In genomic region chr16:85675528-85675927, GRCh38 we compare ENCODE assay signal across 9 cellular contexts. TPM values are rescaled to one million over a fixed set of nuclear protein-coding genes. Genes with fewer than 3 reads are reported as not detected.
DNase-seq lines count a peak whose midpoint lies in the region; ATAC-seq and TF ChIP-seq lines count a peak whose summit lies in the region.
"Had no signal": no experiment of that assay in that cellular context is flagged by ENCODE, and none has a peak within 500 bp of the region (broad histone marks: within the 10 kb centered on the region; RNA-seq: fewer than 3 reads in every experiment).

No MANE protein-coding gene starts in this region.

- H3K4me1 Mint-ChIP-seq in mesothelial cell of epicardium = peaks cover 17% of the 10 kb centered on the region
- H3K4me1 Mint-ChIP-seq in naive thymus-derived CD4-positive, alpha-beta T cell = peaks cover 0 to 15% (median 0%) of the 10 kb centered on the region in 7 donors

- H3K4me3 Mint-ChIP-seq in mesothelial cell of epicardium = no peak overlapping the region
- no peak overlapping the region for H3K4me3 Mint-ChIP-seq in naive thymus-derived CD4-positive, alpha-beta T cell

- no peaks in the 10 kb centered on the region for H3K9me2 ChIP-seq in Karpas-422 (replicated peaks; ENCODE audit: insufficient read depth, low read length)

- H3K4me2 ChIP-seq in DND-41 (ENCODE audit: insufficient read depth, low read length) (no peak overlapping the region), Karpas-422 (ENCODE audit: low read depth, low read length, poor library complexity, severe bottlenecking) (no peak overlapping the region)

- ATAC-seq in DND-41 (ENCODE audit: insufficient read depth, low read depth) (0 out of 3 replicates have a peak, but pooled peaks have one; percentile 25), GM19452 (IDR thresholded peaks at IDR 0.05; ENCODE audit: unreplicated experiment) (no peak), HG03439 (IDR thresholded peaks at IDR 0.05; ENCODE audit: unreplicated experiment) (no peak), HG03097 (IDR thresholded peaks at IDR 0.05; ENCODE audit: low FRiP score, unreplicated experiment) (no peak)
- no peak for ATAC-seq in naive thymus-derived CD4-positive, alpha-beta T cell

- no peak overlapping the region for H3K4me3 ChIP-seq in DND-41 (ENCODE audit: low read depth in 1 of 2, low read length in 2 of 2)
- H3K4me3 ChIP-seq in Karpas-422 (ENCODE audit: low read length) = no peak overlapping the region
- no peak overlapping the region for H3K4me3 ChIP-seq in adrenal gland
- no peak overlapping the region for H3K4me3 ChIP-seq in naive thymus-derived CD4-positive, alpha-beta T cell (ENCODE audit: low read length)

- H2AFZ ChIP-seq in DND-41 (ENCODE audit: low read depth, low read length) = no peak overlapping the region
- no peak overlapping the region for H2AFZ ChIP-seq in Karpas-422 (ENCODE audit: low read length)

- H3K79me2 ChIP-seq in DND-41 (ENCODE audit: insufficient read depth, low read length) (0 out of 2 replicates have a peak, but pooled peaks cover 1% of the 10 kb centered on the region), Karpas-422 (ENCODE audit: low read length) (no peaks in the 10 kb centered on the region)

- H3K4me1 ChIP-seq in DND-41 (ENCODE audit: insufficient read depth, low read length) (no peaks in the 10 kb centered on the region), Karpas-422 (ENCODE audit: low read length) (no peaks in the 10 kb centered on the region), adrenal gland (replicated peaks in 1 of 2) (peaks cover 15 to 25% of the 10 kb centered on the region in 2 donors)
- H3K4me1 ChIP-seq in naive thymus-derived CD4-positive, alpha-beta T cell (ENCODE audit: control insufficient read depth in 2 of 2, insufficient read depth in 2 of 2, low read length in 2 of 2) = no peaks in the 10 kb centered on the region

- H3K27me3 ChIP-seq in DND-41 (ENCODE audit: insufficient read depth, low read length, poor library complexity) (no peaks in the 10 kb centered on the region), Karpas-422 (ENCODE audit: low read length) (no peaks in the 10 kb centered on the region), adrenal gland (no peaks in the 10 kb centered on the region)
- H3K27me3 ChIP-seq in naive thymus-derived CD4-positive, alpha-beta T cell (ENCODE audit: control insufficient read depth in 2 of 2, insufficient read depth in 2 of 2, low read length in 2 of 2) = no peaks in the 10 kb centered on the region

- CTCF ChIA-PET in naive thymus-derived CD4-positive, alpha-beta T cell (lab: Charles Lee) = interaction anchor here (1.2 kb wide), 1 partner anchor 42 kb away, joined by 4 read pairs; no protein-coding TSS in a partner anchor

- H3K27ac Mint-ChIP-seq in mesothelial cell of epicardium = peak overlapping the region; percentile 5
- H3K27ac Mint-ChIP-seq in naive thymus-derived CD4-positive, alpha-beta T cell = no peak overlapping the region

- DNase-seq in DND-41 = no peak
- peak; percentile 63 for DNase-seq in Karpas-422
- no peak for DNase-seq in adrenal gland
- no peak for DNase-seq in mesothelial cell of epicardium (ENCODE audit: low spot score in 2 of 2, unreplicated experiment in 2 of 2)
- no peak for DNase-seq in naive thymus-derived CD4-positive, alpha-beta T cell
- DNase-seq: amniotic stem cell had no signal

- H3K9ac ChIP-seq in DND-41 (ENCODE audit: low read depth, low read length) (no peak overlapping the region), Karpas-422 (ENCODE audit: low read length) (no peak overlapping the region)

- no peak for TF ChIP-seq POLR2A in adrenal gland (IDR thresholded peaks at IDR 0.05)

- POLR2A ChIA-PET in naive thymus-derived CD4-positive, alpha-beta T cell (lab: Charles Lee) = interaction anchor here (0.6 kb wide), 1 partner anchor 125 kb away, joined by 3 read pairs; no protein-coding TSS in a partner anchor

- H3K27ac ChIP-seq in DND-41 (ENCODE audit: low read length) = no peak overlapping the region
- no peak overlapping the region for H3K27ac ChIP-seq in Karpas-422 (ENCODE audit: low read length)
- peak overlapping the region in 2 of 5 donors; percentile 89 to 95 for H3K27ac ChIP-seq in adrenal gland
- no peak overlapping the region for H3K27ac ChIP-seq in naive thymus-derived CD4-positive, alpha-beta T cell (ENCODE audit: low read depth, low read length)

- H3K27me3 Mint-ChIP-seq in mesothelial cell of epicardium (ENCODE audit: low read depth) = no peaks in the 10 kb centered on the region
- H3K27me3 Mint-ChIP-seq in naive thymus-derived CD4-positive, alpha-beta T cell = no peaks in the 10 kb centered on the region

- H3K36me3 ChIP-seq in DND-41 (ENCODE audit: insufficient read depth, low read length) (peaks cover 98% of the 10 kb centered on the region), Karpas-422 (ENCODE audit: insufficient read depth, low read length) (no peaks in the 10 kb centered on the region; the same call in 1 of the 2 replicates), adrenal gland (replicated peaks in 1 of 2) (peaks cover 0 to 43% of the 10 kb centered on the region in 2 donors)
- peaks cover 0 to 38% (median 0%) of the 10 kb centered on the region in 3 experiments for H3K36me3 ChIP-seq in naive thymus-derived CD4-positive, alpha-beta T cell (ENCODE audit: control insufficient read depth in 2 of 3, insufficient read depth in 3 of 3, low read length in 3 of 3)

- TF ChIP-seq CTCF in DND-41 (IDR thresholded peaks at IDR 0.05; ENCODE audit: borderline replicate concordance, extremely low read depth, low read length, poor library complexity, severe bottlenecking) (peak; percentile 41), adrenal gland (IDR thresholded peaks at IDR 0.05) (peak in 5 of 6 experiments; percentile 28 to 48 (median 42)), mesothelial cell of epicardium (IDR thresholded peaks at IDR 0.05; ENCODE audit: unreplicated experiment) (no peak)

- no peaks in the 10 kb centered on the region for H3K9me3 ChIP-seq in DND-41 (ENCODE audit: insufficient read depth, low read length, severe bottlenecking)
- no peaks in the 10 kb centered on the region for H3K9me3 ChIP-seq in Karpas-422 (ENCODE audit: low read length)
- no peaks in the 10 kb centered on the region for H3K9me3 ChIP-seq in adrenal gland (replicated peaks in 1 of 3)
- H3K9me3 ChIP-seq in naive thymus-derived CD4-positive, alpha-beta T cell (ENCODE audit: control insufficient read depth in 2 of 3, low read length in 3 of 3) = no peaks in the 10 kb centered on the region

- peaks cover 18% of the 10 kb centered on the region for H3K36me3 Mint-ChIP-seq in mesothelial cell of epicardium
- H3K36me3 Mint-ChIP-seq in naive thymus-derived CD4-positive, alpha-beta T cell = peaks cover 3 to 18% (median 6%) of the 10 kb centered on the region in 5 donors

- 19 to 33% (median 27%) methylated on average over 1 of the region's 1 CpG for WGBS in adrenal gland, 4 donors

- H4K20me1 ChIP-seq in DND-41 (ENCODE audit: insufficient read depth, low read length) = peaks cover 37% of the 10 kb centered on the region
- no peaks in the 10 kb centered on the region for H4K20me1 ChIP-seq in Karpas-422 (ENCODE audit: insufficient read depth, low read depth, low read length)

- no peaks in the 10 kb centered on the region for H3K9me3 Mint-ChIP-seq in mesothelial cell of epicardium
- no peaks in the 10 kb centered on the region for H3K9me3 Mint-ChIP-seq in naive thymus-derived CD4-positive, alpha-beta T cell

- intact Hi-C loops in adrenal gland (cut with DNase I) = no loop called here
- intact Hi-C loops in naive thymus-derived CD4-positive, alpha-beta T cell (cut with micrococcal nuclease) = loop anchor here in 1 of 2 donors (1.0 kb wide), 2 partner anchors 43 to 84 kb away; no protein-coding TSS in a partner anchor

RNA-seq across cellular contexts. Expression of gene GINS2, which starts 13.2 kb away (rescaled TPM):
- total RNA-seq in Karpas-422 (2014; rRNA removed; shearing (Covaris generic); ENCODE audit: low replicate concordance) = 10.4 and 14.2 TPM in 2 replicates
- total RNA-seq in adrenal gland (1 to 10 TPM in 6 of 8 donors, under 1 TPM in 2; 0.06 to 2.6 (median 1.7) TPM), mesothelial cell of epicardium (13.4 to 15.3 TPM (median 14.8 TPM) in 3 replicates)
- polyA plus RNA-seq in adrenal gland = 1 to 10 TPM in 1 of 3 donors, under 1 TPM in 2; 0.72 to 1.2 (median 0.88) TPM
- 10 to 100 TPM in 1 of 5 experiments, 1 to 10 TPM in 4; 1.0 to 43.6 (median 1.9) TPM for total RNA-seq in naive thymus-derived CD4-positive, alpha-beta T cell
- polyA plus RNA-seq in naive thymus-derived CD4-positive, alpha-beta T cell = 1 to 10 TPM; 1.3 to 2.1 TPM
